14 cellular contexts compared by ENCODE assay signal in genomic region chr21:36576441-36576840, GRCh38.
A peak's percentile ranks its signal among the peaks of the same experiment; 100 is the strongest.
DNase-seq lines count a peak whose midpoint lies in the region; ATAC-seq and TF ChIP-seq lines count a peak whose summit lies in the region.
"Had no signal": no experiment of that assay in that cellular context is flagged by ENCODE, and none has a peak within 500 bp of the region (broad histone marks: within the 10 kb centered on the region; RNA-seq: fewer than 3 reads in every experiment).

No MANE protein-coding gene starts in this region.

- peaks cover 0 to 5% of the 10 kb centered on the region in 2 donors for H3K9me3 ChIP-seq in right atrium auricular region
- H3K9me3 ChIP-seq in T-helper 17 cell (ENCODE audit: control insufficient read depth, low read length, poor library complexity, severe bottlenecking): no peaks in the 10 kb centered on the region
- no peaks in the 10 kb centered on the region for H3K9me3 ChIP-seq in gastrocnemius medialis
- H3K9me3 ChIP-seq: HAP-1 had no signal

- H3K27me3 ChIP-seq in right atrium auricular region: no peaks in the 10 kb centered on the region
- no peaks in the 10 kb centered on the region for H3K27me3 ChIP-seq in gastrocnemius medialis
- H3K27me3 ChIP-seq: BLaER1 treated with 17β-estradiol and CSF1 and Interleukin-3, amounts not matched to agents 10 nM and 100 nM had no signal

- TF ChIP-seq POLR2A in gastrocnemius medialis (IDR thresholded peaks at IDR 0.05): no peak

- ATAC-seq in T-helper 17 cell (no peak), HG03571 (IDR thresholded peaks at IDR 0.05; ENCODE audit: unreplicated experiment) (no peak), gastrocnemius medialis (no peak)

- no peak overlapping the region for H3K4me3 ChIP-seq in right atrium auricular region
- H3K4me3 ChIP-seq in gastrocnemius medialis: no peak overlapping the region
- H3K4me3 ChIP-seq: BLaER1 treated with 17β-estradiol and CSF1 and Interleukin-3, amounts not matched to agents 10 nM and 100 nM; HAP-1 had no signal

- H3K4me1 Mint-ChIP-seq in T-helper 17 cell: no peaks in the 10 kb centered on the region
- H3K4me1 Mint-ChIP-seq: CD4-positive, CD25-positive, alpha-beta regulatory T cell had no signal

- TF ChIP-seq CTCF in right atrium auricular region (IDR thresholded peaks at IDR 0.05): no peak
- no peak for TF ChIP-seq CTCF in gastrocnemius medialis (IDR thresholded peaks at IDR 0.05 in 4 of 5, conservative IDR thresholded peaks at IDR 0.05 in 1 of 5)

- no peaks in the 10 kb centered on the region for H3K36me3 Mint-ChIP-seq in T-helper 17 cell (ENCODE audit: low read depth)
- H3K36me3 Mint-ChIP-seq: CD4-positive, CD25-positive, alpha-beta regulatory T cell had no signal

- DNase-seq in right atrium auricular region (ENCODE audit: low spot score) (peak; percentile 38), cardiac septum (ENCODE audit: low spot score) (no peak), T-helper 17 cell (no peak), midbrain (lab: John Stamatoyannopoulos, UW) (peak; percentile 3), islet precursor cell (no peak), gastrocnemius medialis (no peak)
- DNase-seq: 8988T; AML-193; CD4-positive, CD25-positive, alpha-beta regulatory T cell; DMS53; GF-D8 had no signal

- peak overlapping the region; percentile 7 for H3K4me3 Mint-ChIP-seq in T-helper 17 cell
- H3K4me3 Mint-ChIP-seq: CD4-positive, CD25-positive, alpha-beta regulatory T cell had no signal

- peaks cover 21% of the 10 kb centered on the region for H3K27me3 Mint-ChIP-seq in T-helper 17 cell

- H3K27ac ChIP-seq in right atrium auricular region (no peak overlapping the region), gastrocnemius medialis (no peak overlapping the region)

- no peak overlapping the region for H3K27ac Mint-ChIP-seq in T-helper 17 cell
- H3K27ac Mint-ChIP-seq: CD4-positive, CD25-positive, alpha-beta regulatory T cell had no signal

- no peaks in the 10 kb centered on the region for H3K36me3 ChIP-seq in right atrium auricular region
- H3K36me3 ChIP-seq in gastrocnemius medialis: no peaks in the 10 kb centered on the region
- H3K36me3 ChIP-seq: BLaER1 treated with 17β-estradiol and CSF1 and Interleukin-3, amounts not matched to agents 10 nM and 100 nM; HAP-1 had no signal

- no peaks in the 10 kb centered on the region for H3K4me1 ChIP-seq in right atrium auricular region
- H3K4me1 ChIP-seq in gastrocnemius medialis: no peaks in the 10 kb centered on the region
- H3K4me1 ChIP-seq: HAP-1 had no signal

- intact Hi-C loops in cardiac septum (cut with DNase I): no loop called here
- intact Hi-C loops in gastrocnemius medialis (cut with DNase I; ENCODE audit: low total_unique reads): no loop called here

- in situ Hi-C loops in gastrocnemius medialis (cut with MboI; ENCODE audit: low sequenced_read_pairs in 4 of 4): loop anchor here in 2 of 4 donors (25.0 kb wide), 1 partner anchor 164 kb away; no protein-coding TSS in a partner anchor

Comparison
In these comparisons a context has a peak if more than half of its experiments do, and no peak if none do; other contexts are left out.
1. DNase-seq: peak in right atrium auricular region (single experiment) and midbrain (single experiment); none in cardiac septum (single experiment), T-helper 17 cell (0 of 3), islet precursor cell (single experiment) and gastrocnemius medialis (0 of 2).